ENCODE assay signal across 1 cellular context in genomic region chr17:81094224-81094743, GRCh38.
TF ChIP-seq lines count a peak whose summit lies in the region.

No MANE protein-coding gene starts in this region.

TF ChIP-seq in H1, 55 proteins besides CTCF, POLR2A, EP300 and RAD21:
- TF ChIP-seq TCF12 (IDR thresholded peaks at IDR 0.05; ENCODE audit: low read depth, low read length) = no peak
- TF ChIP-seq TAF7 (optimal IDR thresholded peaks at IDR 0.05; ENCODE audit: borderline replicate concordance, low read depth, low read length) = no peak
- TF ChIP-seq SIN3A (conservative IDR thresholded peaks at IDR 0.05 in 1 of 2, IDR thresholded peaks at IDR 0.05 in 1 of 2; ENCODE audit: low read depth in 1 of 2, low read length in 2 of 2) = no peak
- no peak for TF ChIP-seq E2F6 (IDR thresholded peaks at IDR 0.05)
- TF ChIP-seq CTBP2 (IDR thresholded peaks at IDR 0.05; ENCODE audit: borderline replicate concordance, insufficient read depth, insufficient read length, low read length) = no peak
- no peak for TF ChIP-seq SUZ12 (IDR thresholded peaks at IDR 0.05; ENCODE audit: low read length)
- no peak for TF ChIP-seq ASH2L (IDR thresholded peaks at IDR 0.05; ENCODE audit: low read length)
- no peak for TF ChIP-seq POU5F1 (IDR thresholded peaks at IDR 0.05; ENCODE audit: low read depth, low read length)
- TF ChIP-seq JUN (IDR thresholded peaks at IDR 0.05; ENCODE audit: low read depth, low read length) = no peak
- no peak for TF ChIP-seq PHF8 (conservative IDR thresholded peaks at IDR 0.05; ENCODE audit: low read depth, low read length)
